2 cellular contexts compared by ENCODE assay signal in genomic region chr2:108691447-108691846, GRCh38.
TF ChIP-seq lines count a peak whose summit lies in the region.

No MANE protein-coding gene starts in this region.

TF ChIP-seq in liver, 16 proteins besides CTCF, POLR2A, EP300 and RAD21 (continued from another document):
- TF ChIP-seq ZBTB33 (IDR thresholded peaks at IDR 0.05), result no peak
- TF ChIP-seq MAX (IDR thresholded peaks at IDR 0.05), result no peak
- peak; percentile 25 for TF ChIP-seq YY1 (IDR thresholded peaks at IDR 0.05)
- TF ChIP-seq GABPA (IDR thresholded peaks at IDR 0.05 in 1 of 2, conservative IDR thresholded peaks at IDR 0.05 in 1 of 2), result peak in 1 of 2 donors; percentile 26
- TF ChIP-seq HNF4A (conservative IDR thresholded peaks at IDR 0.05), result peak; percentile 79 to 83
- TF ChIP-seq REST (IDR thresholded peaks at IDR 0.05), result no peak
- no peak for TF ChIP-seq HNF4G (IDR thresholded peaks at IDR 0.05)
- TF ChIP-seq FOXA2 (IDR thresholded peaks at IDR 0.05), result peak; percentile 17
- TF ChIP-seq ATF3 (IDR thresholded peaks at IDR 0.05), result no peak
- TF ChIP-seq RXRA (IDR thresholded peaks at IDR 0.05), result peak; percentile 26 to 76
- no peak for TF ChIP-seq NR2F2 (IDR thresholded peaks at IDR 0.05)
- TF ChIP-seq SP1 (IDR thresholded peaks at IDR 0.05), result peak; percentile 32
- no peak for TF ChIP-seq EGR1 (IDR thresholded peaks at IDR 0.05; ENCODE audit: low read depth in 2 of 2)

TF ChIP-seq in HepG2, 621 proteins besides CTCF, POLR2A, EP300 and RAD21 (continued from another document):
- no peak for TF ChIP-seq ZFX (CRISPR knock-in tag; IDR thresholded peaks at IDR 0.05; ENCODE audit: low read depth)
- no peak for TF ChIP-seq ZBTB44 (CRISPR knock-in tag; IDR thresholded peaks at IDR 0.05)
- no peak for TF ChIP-seq HNRNPLL (IDR thresholded peaks at IDR 0.05; ENCODE audit: low read depth, low read length, poor library complexity, severe bottlenecking)
- no peak for TF ChIP-seq NFE2L1 (CRISPR knock-in tag; IDR thresholded peaks at IDR 0.05; ENCODE audit: borderline replicate concordance)
TF ChIP-seq in HepG2: peak in this region for 0.
